11 cellular contexts compared by ENCODE assay signal in the genomic region with DNA sequence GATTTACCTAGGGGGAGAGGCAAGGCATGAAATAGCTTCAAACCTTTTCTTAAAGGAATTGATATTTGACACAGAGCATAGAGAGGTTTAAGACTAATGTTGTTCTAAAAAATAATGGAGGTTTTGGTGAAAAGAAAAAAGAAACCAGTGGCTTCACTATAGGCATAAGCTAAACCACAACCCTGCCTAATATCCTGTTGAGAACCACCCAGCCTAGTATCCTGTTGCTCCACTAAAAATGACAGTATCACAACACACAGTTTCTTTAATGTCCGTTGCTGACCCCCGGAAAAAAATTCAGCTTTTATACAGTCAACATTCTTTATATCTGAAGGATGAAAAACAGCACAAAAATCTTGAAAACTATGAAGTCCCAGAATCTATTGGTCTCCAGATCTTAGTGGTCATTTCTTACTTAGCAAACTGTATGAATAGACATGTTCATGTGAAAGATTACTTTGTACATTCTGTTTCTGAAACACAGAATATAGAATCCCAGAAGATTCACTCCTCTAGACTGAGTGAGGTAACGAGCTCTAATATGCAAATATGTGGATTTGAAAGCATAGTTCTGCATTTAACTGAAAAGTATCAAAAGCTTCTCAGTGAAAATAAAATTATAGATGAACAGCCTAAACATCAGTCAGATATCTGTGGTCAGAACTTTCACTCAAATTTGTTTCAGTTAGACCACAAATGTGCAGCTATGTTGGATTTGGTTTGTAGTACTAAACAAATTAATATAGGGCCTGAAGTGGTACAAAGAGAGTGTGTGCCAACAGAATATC. TPM values are rescaled to one million over a fixed set of nuclear protein-coding genes. Genes with fewer than 3 reads are reported as not detected.
DNase-seq lines count a peak whose midpoint lies in the region; ATAC-seq and TF ChIP-seq lines count a peak whose summit lies in the region.
"Had no signal": no experiment of that assay in that cellular context is flagged by ENCODE, and none has a peak within 500 bp of the region (broad histone marks: within the 10 kb centered on the region; RNA-seq: fewer than 3 reads in every experiment).

No MANE protein-coding gene starts in this region.

- no peaks in the 10 kb centered on the region for H3K27me3 ChIP-seq in osteoblast (ENCODE audit: insufficient read depth, low read length)
- no peaks in the 10 kb centered on the region for H3K27me3 ChIP-seq in vagina
- H3K27me3 ChIP-seq in transverse colon, result no peaks in the 10 kb centered on the region

- peak; percentile 20 for DNase-seq in activated CD4-positive, alpha-beta T cell treated with anti-CD3 and anti-CD28 coated beads, Interleukin-2, amount 10 ng/mL, durations not matched to agents 7 days and 5 days
- DNase-seq in activated CD4-positive, alpha-beta T cell treated with anti-CD3 and anti-CD28 coated beads, Interleukin-2, amount 50 U/mL, for 4 hours, result no peak
- DNase-seq in osteoblast (ENCODE audit: insufficient read length, low spot score, missing footprints) (no peak), superior temporal gyrus (ENCODE audit: extremely low spot score) (no peak), vagina (ENCODE audit: extremely low spot score in 2 of 2) (no peak), transverse colon (no peak)
- DNase-seq: NCI-H774 had no signal

- no peaks in the 10 kb centered on the region for H3K4me1 ChIP-seq in osteoblast (ENCODE audit: insufficient read depth, low read length)
- H3K4me1 ChIP-seq in vagina, result no peaks in the 10 kb centered on the region
- no peaks in the 10 kb centered on the region for H3K4me1 ChIP-seq in transverse colon

- no peaks in the 10 kb centered on the region for H4K20me1 ChIP-seq in osteoblast (ENCODE audit: insufficient read depth, low read length)

- H3K4me3 ChIP-seq in osteoblast (ENCODE audit: insufficient read depth, low read length), result no peak overlapping the region
- H3K4me3 ChIP-seq in vagina, result no peak overlapping the region
- H3K4me3 ChIP-seq in transverse colon, result no peak overlapping the region

- no peaks in the 10 kb centered on the region for H3K36me3 ChIP-seq in osteoblast (ENCODE audit: insufficient read depth, low read length)
- H3K36me3 ChIP-seq in vagina, result peaks cover 0 to 6% of the 10 kb centered on the region in 2 donors
- H3K36me3 ChIP-seq in transverse colon, result peaks cover 0 to 5% (median 0%) of the 10 kb centered on the region in 4 donors

- peaks cover 46% of the 10 kb centered on the region for H3K4me1 Mint-ChIP-seq in activated CD4-positive, alpha-beta T cell treated with anti-CD3 and anti-CD28 coated beads, Interleukin-2, amount 10 ng/mL, durations not matched to agents 7 days and 5 days
- H3K4me1 Mint-ChIP-seq in IgD-negative memory B cell, result peaks cover 13 to 20% (median 19%) of the 10 kb centered on the region in 3 donors
- H3K4me1 Mint-ChIP-seq: mesothelial cell of epicardium had no signal

- intact Hi-C loops in vagina (cut with DNase I), result no loop called here
- intact Hi-C loops in transverse colon (cut with DNase I; ENCODE audit: low total_unique reads), result no loop called here

- TF ChIP-seq POLR2A in vagina (IDR thresholded peaks at IDR 0.05) (no peak), transverse colon (IDR thresholded peaks at IDR 0.05) (no peak)

- no peak for TF ChIP-seq EP300 in transverse colon (IDR thresholded peaks at IDR 0.05; ENCODE audit: low read depth)

- H3K79me2 ChIP-seq in osteoblast (ENCODE audit: insufficient read depth, low read length), result no peaks in the 10 kb centered on the region

- peak overlapping the region; percentile 66 for H3K4me3 Mint-ChIP-seq in activated CD4-positive, alpha-beta T cell treated with anti-CD3 and anti-CD28 coated beads, Interleukin-2, amount 10 ng/mL, durations not matched to agents 7 days and 5 days
- peak overlapping the region; percentile 4 to 81 (median 42) for H3K4me3 Mint-ChIP-seq in IgD-negative memory B cell
- H3K4me3 Mint-ChIP-seq: mesothelial cell of epicardium had no signal

- H3K27ac Mint-ChIP-seq in activated CD4-positive, alpha-beta T cell treated with anti-CD3 and anti-CD28 coated beads, Interleukin-2, amount 10 ng/mL, durations not matched to agents 7 days and 5 days, result peak overlapping the region; percentile 90
- H3K27ac Mint-ChIP-seq in IgD-negative memory B cell, result peak overlapping the region in 2 of 3 donors; percentile 6 to 28
- H3K27ac Mint-ChIP-seq: mesothelial cell of epicardium had no signal

- H3K9me3 ChIP-seq in osteoblast (ENCODE audit: low read depth, low read length) (no peaks in the 10 kb centered on the region), vagina (no peaks in the 10 kb centered on the region), transverse colon (no peaks in the 10 kb centered on the region)

- in situ Hi-C loops in transverse colon (cut with MboI; ENCODE audit: low pct_ligation_motif_present in 1 of 4, low pct_unique_long_range_greater_than_20kb in 1 of 4, low sequenced_read_pairs in 3 of 4), result no loop called here

- H3K27me3 Mint-ChIP-seq in activated CD4-positive, alpha-beta T cell treated with anti-CD3 and anti-CD28 coated beads, Interleukin-2, amount 10 ng/mL, durations not matched to agents 7 days and 5 days, result no peaks in the 10 kb centered on the region
- H3K27me3 Mint-ChIP-seq in IgD-negative memory B cell, result no peaks in the 10 kb centered on the region

- ATAC-seq in HG02610 (IDR thresholded peaks at IDR 0.05; ENCODE audit: unreplicated experiment), result peak; percentile 90

- TF ChIP-seq CTCF in osteoblast (IDR thresholded peaks at IDR 0.05; ENCODE audit: extremely low read depth, low read depth, low read length) (no peak), vagina (IDR thresholded peaks at IDR 0.05) (no peak), transverse colon (IDR thresholded peaks at IDR 0.05) (no peak)

- H3K27ac ChIP-seq in osteoblast (ENCODE audit: low read depth, low read length) (no peak overlapping the region), vagina (no peak overlapping the region), transverse colon (no peak overlapping the region)
- H3K27ac ChIP-seq: epithelial cell of prostate had no signal

- 62 to 72% methylated on average over 3 of the region's 3 CpGs for WGBS in transverse colon (ENCODE audit: low coverage in 1 of 2), 2 donors

- peak overlapping the region; percentile 25 for H2AFZ ChIP-seq in osteoblast (ENCODE audit: low read length)

- H3K36me3 Mint-ChIP-seq in activated CD4-positive, alpha-beta T cell treated with anti-CD3 and anti-CD28 coated beads, Interleukin-2, amount 10 ng/mL, durations not matched to agents 7 days and 5 days (ENCODE audit: low read depth), result peaks cover 47% of the 10 kb centered on the region
- peaks cover 12% of the 10 kb centered on the region for H3K36me3 Mint-ChIP-seq in IgD-negative memory B cell

- H3K4me2 ChIP-seq in osteoblast (ENCODE audit: insufficient read depth, low read length), result no peak overlapping the region

- H3K9me3 Mint-ChIP-seq in activated CD4-positive, alpha-beta T cell treated with anti-CD3 and anti-CD28 coated beads, Interleukin-2, amount 10 ng/mL, durations not matched to agents 7 days and 5 days, result no peaks in the 10 kb centered on the region
- no peaks in the 10 kb centered on the region for H3K9me3 Mint-ChIP-seq in IgD-negative memory B cell
- H3K9me3 Mint-ChIP-seq: mesothelial cell of epicardium had no signal

- CTCF ChIA-PET in activated CD4-positive, alpha-beta T cell treated with anti-CD3 and anti-CD28 coated beads, Interleukin-2, amount 10 ng/mL, durations not matched to agents 7 days and 5 days (lab: Charles Lee), result interaction anchor here (0.9 to 1.2 kb wide), 3 partner anchors 39 to 216 kb away, joined by 3 to 4 read pairs (median 3); no protein-coding TSS in a partner anchor

- POLR2A ChIA-PET in activated CD4-positive, alpha-beta T cell treated with anti-CD3 and anti-CD28 coated beads, Interleukin-2, amount 10 ng/mL, durations not matched to agents 7 days and 5 days (lab: Charles Lee), result interaction anchor here (0.9 to 1.0 kb wide), 2 partner anchors 41 to 54 kb away, joined by 3 to 5 read pairs; partner anchors contain the start of gene GALC

RNA-seq across cellular contexts. Expression of gene GALC, which starts 40.5 kb away (rescaled TPM):
- total RNA-seq in activated CD4-positive, alpha-beta T cell treated with anti-CD3 and anti-CD28 coated beads, Interleukin-2, amount 10 ng/mL, durations not matched to agents 7 days and 5 days, result 10 to 100 TPM; 15.5 to 16.9 TPM
- 4.2 TPM for polyA plus RNA-seq in IgD-negative memory B cell
- total RNA-seq in osteoblast (17.0 and 23.6 TPM in 2 replicates), vagina (18.7 TPM), transverse colon (10 to 100 TPM in 3 of 4 donors, 1 to 10 TPM in 1; 8.0 to 42.3 (median 28.9) TPM)

RNA-seq across cellular contexts. Expression of gene GPR65, which starts 52.4 kb away (rescaled TPM):
- total RNA-seq in activated CD4-positive, alpha-beta T cell treated with anti-CD3 and anti-CD28 coated beads, Interleukin-2, amount 10 ng/mL, durations not matched to agents 7 days and 5 days, result 10 to 100 TPM; 17.9 to 21.0 TPM
- polyA plus RNA-seq in IgD-negative memory B cell, result 12.1 TPM
- total RNA-seq in osteoblast, result under 0.01 TPM in 2 replicates
- total RNA-seq in vagina, result 1.2 TPM
- total RNA-seq in transverse colon, result 1 to 10 TPM in 1 of 4 donors, under 1 TPM in 1, not detected in 2; 0.68 to 1.6 TPM
- total RNA-seq: mesothelial cell of epicardium had no signal
